Comparison of ENCODE assay signal across 1 cellular context in genomic region chr4:17587094-17587822, GRCh38.
TF ChIP-seq lines count a peak whose summit lies in the region.

No MANE protein-coding gene starts in this region.

TF ChIP-seq in HepG2, 621 proteins besides CTCF, POLR2A, EP300 and RAD21 (continued from another document and continues in another):
- TF ChIP-seq, protein P1, sequence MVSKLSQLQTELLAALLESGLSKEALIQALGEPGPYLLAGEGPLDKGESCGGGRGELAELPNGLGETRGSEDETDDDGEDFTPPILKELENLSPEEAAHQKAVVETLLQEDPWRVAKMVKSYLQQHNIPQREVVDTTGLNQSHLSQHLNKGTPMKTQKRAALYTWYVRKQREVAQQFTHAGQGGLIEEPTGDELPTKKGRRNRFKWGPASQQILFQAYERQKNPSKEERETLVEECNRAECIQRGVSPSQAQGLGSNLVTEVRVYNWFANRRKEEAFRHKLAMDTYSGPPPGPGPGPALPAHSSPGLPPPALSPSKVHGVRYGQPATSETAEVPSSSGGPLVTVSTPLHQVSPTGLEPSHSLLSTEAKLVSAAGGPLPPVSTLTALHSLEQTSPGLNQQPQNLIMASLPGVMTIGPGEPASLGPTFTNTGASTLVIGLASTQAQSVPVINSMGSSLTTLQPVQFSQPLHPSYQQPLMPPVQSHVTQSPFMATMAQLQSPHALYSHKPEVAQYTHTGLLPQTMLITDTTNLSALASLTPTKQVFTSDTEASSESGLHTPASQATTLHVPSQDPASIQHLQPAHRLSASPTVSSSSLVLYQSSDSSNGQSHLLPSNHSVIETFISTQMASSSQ (IDR thresholded peaks at IDR 0.05; ENCODE audit: low read depth), result 0 out of 2 replicates have a peak, but pooled peaks have one; percentile 33
- TF ChIP-seq, protein P1 (CRISPR knock-in tag; IDR thresholded peaks at IDR 0.05; ENCODE audit: borderline replicate concordance), result no peak
- no peak for TF ChIP-seq HDAC2 (CRISPR knock-in tag; IDR thresholded peaks at IDR 0.05)
- TF ChIP-seq ZNF274 (CRISPR knock-in tag; IDR thresholded peaks at IDR 0.05), result 0 out of 2 replicates have a peak, but pooled peaks have one; percentile 43
- no peak for TF ChIP-seq NFYC (CRISPR knock-in tag; IDR thresholded peaks at IDR 0.05)
- TF ChIP-seq NFE2L2 (IDR thresholded peaks at IDR 0.05; ENCODE audit: low read length), result no peak
- TF ChIP-seq ZFX (CRISPR knock-in tag; IDR thresholded peaks at IDR 0.05; ENCODE audit: low read depth), result no peak
- no peak for TF ChIP-seq NONO (IDR thresholded peaks at IDR 0.05)
- TF ChIP-seq NONO (CRISPR knock-in tag; conservative IDR thresholded peaks at IDR 0.05), result no peak
- no peak for TF ChIP-seq E2F1 (CRISPR knock-in tag; IDR thresholded peaks at IDR 0.05)
- no peak for TF ChIP-seq MTF2 (CRISPR knock-in tag; IDR thresholded peaks at IDR 0.05; ENCODE audit: borderline replicate concordance)
- no peak for TF ChIP-seq CERS6 (CRISPR knock-in tag; IDR thresholded peaks at IDR 0.05)
- no peak for TF ChIP-seq ZNF207 (IDR thresholded peaks at IDR 0.05; ENCODE audit: borderline replicate concordance)
- TF ChIP-seq ZNF775 (CRISPR knock-in tag; IDR thresholded peaks at IDR 0.05; ENCODE audit: borderline replicate concordance), result no peak
- no peak for TF ChIP-seq HNRNPH1 (optimal IDR thresholded peaks at IDR 0.05; ENCODE audit: low read depth, low read length)
- no peak for TF ChIP-seq RCOR2 (CRISPR knock-in tag; IDR thresholded peaks at IDR 0.05)
- no peak for TF ChIP-seq SOX6 (IDR thresholded peaks at IDR 0.05)
- peak; percentile 23; the same call in 1 of the 2 replicates for TF ChIP-seq SOX6 (CRISPR knock-in tag; IDR thresholded peaks at IDR 0.05)
- no peak for TF ChIP-seq CBX1 (IDR thresholded peaks at IDR 0.05; ENCODE audit: low read depth)
- TF ChIP-seq, protein P2, sequence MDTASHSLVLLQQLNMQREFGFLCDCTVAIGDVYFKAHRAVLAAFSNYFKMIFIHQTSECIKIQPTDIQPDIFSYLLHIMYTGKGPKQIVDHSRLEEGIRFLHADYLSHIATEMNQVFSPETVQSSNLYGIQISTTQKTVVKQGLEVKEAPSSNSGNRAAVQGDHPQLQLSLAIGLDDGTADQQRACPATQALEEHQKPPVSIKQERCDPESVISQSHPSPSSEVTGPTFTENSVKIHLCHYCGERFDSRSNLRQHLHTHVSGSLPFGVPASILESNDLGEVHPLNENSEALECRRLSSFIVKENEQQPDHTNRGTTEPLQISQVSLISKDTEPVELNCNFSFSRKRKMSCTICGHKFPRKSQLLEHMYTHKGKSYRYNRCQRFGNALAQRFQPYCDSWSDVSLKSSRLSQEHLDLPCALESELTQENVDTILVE (CRISPR knock-in tag; IDR thresholded peaks at IDR 0.05), result no peak
- no peak for TF ChIP-seq E2F5 (CRISPR knock-in tag; conservative IDR thresholded peaks at IDR 0.05)
- TF ChIP-seq ZNF136 (CRISPR knock-in tag; IDR thresholded peaks at IDR 0.05; ENCODE audit: low read depth), result no peak
- no peak for TF ChIP-seq ZFP82 (CRISPR knock-in tag; IDR thresholded peaks at IDR 0.05; ENCODE audit: borderline replicate concordance)
- no peak for TF ChIP-seq ZNF597 (CRISPR knock-in tag; IDR thresholded peaks at IDR 0.05)
- no peak for TF ChIP-seq SRSF9 (IDR thresholded peaks at IDR 0.05; ENCODE audit: borderline replicate concordance, insufficient read depth, low read depth, low read length, poor library complexity, severe bottlenecking)
- no peak for TF ChIP-seq IRX3 (CRISPR knock-in tag; IDR thresholded peaks at IDR 0.05; ENCODE audit: borderline replicate concordance, low read depth)
- TF ChIP-seq TBP (CRISPR knock-in tag; IDR thresholded peaks at IDR 0.05), result no peak
- TF ChIP-seq JUN (CRISPR knock-in tag; IDR thresholded peaks at IDR 0.05), result no peak
- TF ChIP-seq STAT6 (CRISPR knock-in tag; IDR thresholded peaks at IDR 0.05; ENCODE audit: borderline replicate concordance), result no peak
- TF ChIP-seq ZNF180 (CRISPR knock-in tag; IDR thresholded peaks at IDR 0.05; ENCODE audit: borderline replicate concordance, low read depth), result no peak
- no peak for TF ChIP-seq ZNF724P (CRISPR knock-in tag; IDR thresholded peaks at IDR 0.05; ENCODE audit: borderline replicate concordance)
- TF ChIP-seq GATAD2A (CRISPR knock-in tag; IDR thresholded peaks at IDR 0.05), result no peak
- TF ChIP-seq, protein P3, sequence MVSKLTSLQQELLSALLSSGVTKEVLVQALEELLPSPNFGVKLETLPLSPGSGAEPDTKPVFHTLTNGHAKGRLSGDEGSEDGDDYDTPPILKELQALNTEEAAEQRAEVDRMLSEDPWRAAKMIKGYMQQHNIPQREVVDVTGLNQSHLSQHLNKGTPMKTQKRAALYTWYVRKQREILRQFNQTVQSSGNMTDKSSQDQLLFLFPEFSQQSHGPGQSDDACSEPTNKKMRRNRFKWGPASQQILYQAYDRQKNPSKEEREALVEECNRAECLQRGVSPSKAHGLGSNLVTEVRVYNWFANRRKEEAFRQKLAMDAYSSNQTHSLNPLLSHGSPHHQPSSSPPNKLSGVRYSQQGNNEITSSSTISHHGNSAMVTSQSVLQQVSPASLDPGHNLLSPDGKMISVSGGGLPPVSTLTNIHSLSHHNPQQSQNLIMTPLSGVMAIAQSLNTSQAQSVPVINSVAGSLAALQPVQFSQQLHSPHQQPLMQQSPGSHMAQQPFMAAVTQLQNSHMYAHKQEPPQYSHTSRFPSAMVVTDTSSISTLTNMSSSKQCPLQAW (CRISPR knock-in tag; IDR thresholded peaks at IDR 0.05), result no peak
- TF ChIP-seq ATF1 (CRISPR knock-in tag; IDR thresholded peaks at IDR 0.05), result no peak
- no peak for TF ChIP-seq KLF16 (CRISPR knock-in tag; IDR thresholded peaks at IDR 0.05)
- no peak for TF ChIP-seq ATAD3A (CRISPR knock-in tag; IDR thresholded peaks at IDR 0.05)
- peak; percentile 56; the same call in 1 of the 2 replicates for TF ChIP-seq ZBTB38 (CRISPR knock-in tag; IDR thresholded peaks at IDR 0.05)
- TF ChIP-seq, protein P4, sequence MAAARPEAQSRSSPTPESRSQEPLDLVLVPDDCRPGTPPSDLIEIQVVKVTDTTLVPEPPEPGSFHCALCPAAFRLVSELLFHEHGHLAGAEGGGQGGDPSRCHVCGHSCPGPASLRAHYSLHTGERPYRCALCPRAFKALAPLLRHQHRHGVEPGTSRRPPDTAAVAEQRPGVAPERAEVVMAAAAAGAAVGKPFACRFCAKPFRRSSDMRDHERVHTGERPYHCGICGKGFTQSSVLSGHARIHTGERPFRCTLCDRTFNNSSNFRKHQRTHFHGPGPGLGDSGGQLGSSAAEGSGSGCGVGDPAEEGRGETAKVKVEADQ (CRISPR knock-in tag; IDR thresholded peaks at IDR 0.05; ENCODE audit: borderline replicate concordance), result peak; percentile 41; the same call in 1 of the 2 replicates
- TF ChIP-seq AGO2 (optimal IDR thresholded peaks at IDR 0.05; ENCODE audit: low read depth, low read length), result no peak
- TF ChIP-seq U2AF1 (optimal IDR thresholded peaks at IDR 0.05; ENCODE audit: low read depth, low read length), result no peak
- 0 out of 2 replicates have a peak, but pooled peaks have one; percentile 35 for TF ChIP-seq HDAC1 (CRISPR knock-in tag; IDR thresholded peaks at IDR 0.05)
- no peak for TF ChIP-seq ZBTB46 (CRISPR knock-in tag; IDR thresholded peaks at IDR 0.05; ENCODE audit: borderline replicate concordance)
- TF ChIP-seq, protein P5, sequence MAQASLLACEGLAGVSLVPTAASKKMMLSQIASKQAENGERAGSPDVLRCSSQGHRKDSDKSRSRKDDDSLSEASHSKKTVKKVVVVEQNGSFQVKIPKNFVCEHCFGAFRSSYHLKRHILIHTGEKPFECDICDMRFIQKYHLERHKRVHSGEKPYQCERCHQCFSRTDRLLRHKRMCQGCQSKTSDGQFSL (CRISPR knock-in tag; IDR thresholded peaks at IDR 0.05), result no peak
